Comparison of ENCODE assay signal across 1 cellular context in genomic region chr3:159796744-159797143, GRCh38.
TF ChIP-seq lines count a peak whose summit lies in the region.

No MANE protein-coding gene starts in this region.

TF ChIP-seq in GM23338, 12 proteins besides CTCF, POLR2A, EP300 and RAD21 (continued from another document):
- TF ChIP-seq CREB1 (CRISPR knock-in tag; IDR thresholded peaks at IDR 0.05; ENCODE audit: low read depth) (no peak), ZNF331 (CRISPR knock-in tag; IDR thresholded peaks at IDR 0.05; ENCODE audit: low read depth) (no peak), JUNB (IDR thresholded peaks at IDR 0.05; ENCODE audit: unreplicated experiment) (no peak), STAT1 (IDR thresholded peaks at IDR 0.05; ENCODE audit: unreplicated experiment) (no peak), EZH2 (IDR thresholded peaks at IDR 0.05; ENCODE audit: low read depth, unreplicated experiment) (no peak), EZH2phosphoT487 (IDR thresholded peaks at IDR 0.05; ENCODE audit: unreplicated experiment) (no peak)
- TF ChIP-seq, protein P1, sequence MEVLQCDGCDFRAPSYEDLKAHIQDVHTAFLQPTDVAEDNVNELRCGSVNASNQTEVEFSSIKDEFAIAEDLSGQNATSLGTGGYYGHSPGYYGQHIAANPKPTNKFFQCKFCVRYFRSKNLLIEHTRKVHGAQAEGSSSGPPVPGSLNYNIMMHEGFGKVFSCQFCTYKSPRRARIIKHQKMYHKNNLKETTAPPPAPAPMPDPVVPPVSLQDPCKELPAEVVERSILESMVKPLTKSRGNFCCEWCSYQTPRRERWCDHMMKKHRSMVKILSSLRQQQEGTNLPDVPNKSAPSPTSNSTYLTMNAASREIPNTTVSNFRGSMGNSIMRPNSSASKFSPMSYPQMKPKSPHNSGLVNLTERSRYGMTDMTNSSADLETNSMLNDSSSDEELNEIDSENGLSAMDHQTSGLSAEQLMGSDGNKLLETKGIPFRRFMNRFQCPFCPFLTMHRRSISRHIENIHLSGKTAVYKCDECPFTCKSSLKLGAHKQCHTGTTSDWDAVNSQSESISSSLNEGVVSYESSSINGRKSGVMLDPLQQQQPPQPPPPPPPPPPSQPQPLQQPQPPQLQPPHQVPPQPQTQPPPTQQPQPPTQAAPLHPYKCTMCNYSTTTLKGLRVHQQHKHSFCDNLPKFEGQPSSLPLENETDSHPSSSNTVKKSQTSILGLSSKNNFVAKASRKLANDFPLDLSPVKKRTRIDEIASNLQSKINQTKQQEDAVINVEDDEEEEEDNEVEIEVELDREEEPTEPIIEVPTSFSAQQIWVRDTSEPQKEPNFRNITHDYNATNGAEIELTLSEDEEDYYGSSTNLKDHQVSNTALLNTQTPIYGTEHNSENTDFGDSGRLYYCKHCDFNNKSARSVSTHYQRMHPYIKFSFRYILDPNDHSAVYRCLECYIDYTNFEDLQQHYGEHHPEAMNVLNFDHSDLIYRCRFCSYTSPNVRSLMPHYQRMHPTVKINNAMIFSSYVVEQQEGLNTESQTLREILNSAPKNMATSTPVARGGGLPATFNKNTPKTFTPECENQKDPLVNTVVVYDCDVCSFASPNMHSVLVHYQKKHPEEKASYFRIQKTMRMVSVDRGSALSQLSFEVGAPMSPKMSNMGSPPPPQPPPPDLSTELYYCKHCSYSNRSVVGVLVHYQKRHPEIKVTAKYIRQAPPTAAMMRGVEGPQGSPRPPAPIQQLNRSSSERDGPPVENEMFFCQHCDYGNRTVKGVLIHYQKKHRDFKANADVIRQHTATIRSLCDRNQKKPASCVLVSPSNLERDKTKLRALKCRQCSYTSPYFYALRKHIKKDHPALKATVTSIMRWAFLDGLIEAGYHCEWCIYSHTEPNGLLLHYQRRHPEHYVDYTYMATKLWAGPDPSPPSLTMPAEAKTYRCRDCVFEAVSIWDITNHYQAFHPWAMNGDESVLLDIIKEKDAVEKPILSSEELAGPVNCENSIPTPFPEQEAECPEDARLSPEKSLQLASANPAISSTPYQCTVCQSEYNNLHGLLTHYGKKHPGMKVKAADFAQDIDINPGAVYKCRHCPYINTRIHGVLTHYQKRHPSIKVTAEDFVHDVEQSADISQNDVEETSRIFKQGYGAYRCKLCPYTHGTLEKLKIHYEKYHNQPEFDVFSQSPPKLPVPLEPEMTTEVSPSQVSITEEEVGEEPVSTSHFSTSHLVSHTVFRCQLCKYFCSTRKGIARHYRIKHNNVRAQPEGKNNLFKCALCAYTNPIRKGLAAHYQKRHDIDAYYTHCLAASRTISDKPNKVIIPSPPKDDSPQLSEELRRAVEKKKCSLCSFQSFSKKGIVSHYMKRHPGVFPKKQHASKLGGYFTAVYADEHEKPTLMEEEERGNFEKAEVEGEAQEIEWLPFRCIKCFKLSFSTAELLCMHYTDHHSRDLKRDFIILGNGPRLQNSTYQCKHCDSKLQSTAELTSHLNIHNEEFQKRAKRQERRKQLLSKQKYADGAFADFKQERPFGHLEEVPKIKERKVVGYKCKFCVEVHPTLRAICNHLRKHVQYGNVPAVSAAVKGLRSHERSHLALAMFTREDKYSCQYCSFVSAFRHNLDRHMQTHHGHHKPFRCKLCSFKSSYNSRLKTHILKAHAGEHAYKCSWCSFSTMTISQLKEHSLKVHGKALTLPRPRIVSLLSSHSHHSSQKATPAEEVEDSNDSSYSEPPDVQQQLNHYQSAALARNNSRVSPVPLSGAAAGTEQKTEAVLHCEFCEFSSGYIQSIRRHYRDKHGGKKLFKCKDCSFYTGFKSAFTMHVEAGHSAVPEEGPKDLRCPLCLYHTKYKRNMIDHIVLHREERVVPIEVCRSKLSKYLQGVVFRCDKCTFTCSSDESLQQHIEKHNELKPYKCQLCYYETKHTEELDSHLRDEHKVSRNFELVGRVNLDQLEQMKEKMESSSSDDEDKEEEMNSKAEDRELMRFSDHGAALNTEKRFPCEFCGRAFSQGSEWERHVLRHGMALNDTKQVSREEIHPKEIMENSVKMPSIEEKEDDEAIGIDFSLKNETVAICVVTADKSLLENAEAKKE (CRISPR knock-in tag; IDR thresholded peaks at IDR 0.05): no peak
